Comparison of ENCODE assay signal across 1 cellular context in the genomic region with DNA sequence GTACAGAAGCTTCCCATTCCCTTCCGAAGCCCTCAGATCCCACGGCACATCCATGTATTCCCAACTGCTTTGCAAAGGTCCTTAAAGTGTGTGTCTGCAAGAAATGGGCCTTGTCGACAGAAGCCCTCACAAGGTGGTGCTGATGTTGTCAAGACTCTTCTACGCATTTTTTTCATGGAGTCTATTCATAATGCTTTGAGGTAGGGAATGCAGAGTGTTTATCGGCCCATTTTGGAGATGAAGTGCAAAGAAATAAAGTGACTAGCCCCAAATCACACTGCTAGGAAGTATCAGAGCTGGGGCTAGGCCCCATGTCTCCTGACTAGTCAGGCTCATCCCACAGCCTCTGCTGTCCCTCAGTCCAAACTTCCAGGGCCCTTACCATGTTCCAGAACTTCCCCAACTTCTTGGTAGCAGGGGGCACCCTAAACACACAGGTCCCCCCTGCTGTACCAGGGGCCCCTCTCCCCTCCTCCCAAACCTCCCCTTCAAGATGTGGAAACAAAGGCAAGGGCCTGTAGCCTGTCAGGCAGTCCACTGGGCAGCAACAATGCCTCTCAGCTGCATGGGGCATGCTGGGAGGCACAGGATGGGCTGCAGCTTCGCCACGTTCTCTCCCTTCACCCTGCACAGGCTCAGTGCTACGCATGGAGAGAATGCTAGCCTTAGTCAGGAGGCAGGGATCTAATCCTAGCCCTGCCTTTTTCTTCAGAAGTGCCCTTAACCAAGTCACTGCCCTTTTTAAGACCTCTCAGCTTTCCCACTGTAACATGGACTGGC.
TF ChIP-seq lines count a peak whose summit lies in the region.

No MANE protein-coding gene starts in this region.

TF ChIP-seq in H1, 55 proteins besides CTCF, POLR2A, EP300 and RAD21:
- TF ChIP-seq NANOG (IDR thresholded peaks at IDR 0.05; ENCODE audit: insufficient read depth, low read depth, low read length, poor library complexity, severe bottlenecking) (no peak), TBP (IDR thresholded peaks at IDR 0.05; ENCODE audit: low read depth, low read length) (no peak), POLR2AphosphoS5 (IDR thresholded peaks at IDR 0.05; ENCODE audit: low read depth, low read length) (0 out of 2 replicates have a peak, but pooled peaks have one; percentile 66)
